In the genomic region with DNA sequence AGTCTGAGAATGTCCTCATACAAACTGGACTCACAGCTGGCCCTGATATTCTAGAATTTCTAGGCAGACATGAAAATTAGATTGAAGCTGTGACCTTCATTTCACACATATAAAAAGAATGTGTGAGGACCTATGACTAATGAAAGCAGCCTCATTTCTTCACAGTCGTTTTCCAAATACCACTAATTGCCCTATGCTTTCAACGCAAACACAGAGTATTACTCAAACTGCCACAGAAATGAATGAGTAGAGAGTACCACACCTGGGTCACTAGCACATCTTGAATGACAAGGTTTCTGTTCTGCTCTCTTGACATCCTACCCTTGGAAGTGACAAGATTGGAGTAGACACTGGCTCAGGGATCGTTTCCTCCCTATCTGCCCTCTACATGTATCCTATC, we compare ENCODE assay signal across 1 cellular context.
TF ChIP-seq lines count a peak whose summit lies in the region.

No MANE protein-coding gene starts in this region.

TF ChIP-seq in SK-N-SH treated with all-trans-retinoic acid at 6 μM for 48 hours, 23 proteins besides CTCF, POLR2A, EP300 and RAD21 (continued from another document):
- TF ChIP-seq, protein P1, sequence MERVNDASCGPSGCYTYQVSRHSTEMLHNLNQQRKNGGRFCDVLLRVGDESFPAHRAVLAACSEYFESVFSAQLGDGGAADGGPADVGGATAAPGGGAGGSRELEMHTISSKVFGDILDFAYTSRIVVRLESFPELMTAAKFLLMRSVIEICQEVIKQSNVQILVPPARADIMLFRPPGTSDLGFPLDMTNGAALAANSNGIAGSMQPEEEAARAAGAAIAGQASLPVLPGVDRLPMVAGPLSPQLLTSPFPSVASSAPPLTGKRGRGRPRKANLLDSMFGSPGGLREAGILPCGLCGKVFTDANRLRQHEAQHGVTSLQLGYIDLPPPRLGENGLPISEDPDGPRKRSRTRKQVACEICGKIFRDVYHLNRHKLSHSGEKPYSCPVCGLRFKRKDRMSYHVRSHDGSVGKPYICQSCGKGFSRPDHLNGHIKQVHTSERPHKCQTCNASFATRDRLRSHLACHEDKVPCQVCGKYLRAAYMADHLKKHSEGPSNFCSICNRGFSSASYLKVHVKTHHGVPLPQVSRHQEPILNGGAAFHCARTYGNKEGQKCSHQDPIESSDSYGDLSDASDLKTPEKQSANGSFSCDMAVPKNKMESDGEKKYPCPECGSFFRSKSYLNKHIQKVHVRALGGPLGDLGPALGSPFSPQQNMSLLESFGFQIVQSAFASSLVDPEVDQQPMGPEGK (CRISPR knock-in tag; IDR thresholded peaks at IDR 0.05; ENCODE audit: borderline replicate concordance), result no peak
TF ChIP-seq in SK-N-SH treated with all-trans-retinoic acid at 6 μM for 48 hours: peak in this region for 0.
